In genomic region chr12:119714614-119715267, GRCh38 we compare ENCODE assay signal across 23 cellular contexts. TPM values are rescaled to one million over a fixed set of nuclear protein-coding genes. Genes with fewer than 3 reads are reported as not detected.
A peak's percentile ranks its signal among the peaks of the same experiment; 100 is the strongest.
DNase-seq lines count a peak whose midpoint lies in the region; ATAC-seq and TF ChIP-seq lines count a peak whose summit lies in the region.
"Had no signal": no experiment of that assay in that cellular context is flagged by ENCODE, and none has a peak within 500 bp of the region (broad histone marks: within the 10 kb centered on the region; RNA-seq: fewer than 3 reads in every experiment).

No MANE protein-coding gene starts in this region.

- H3K4me2 ChIP-seq in mammary epithelial cell (ENCODE audit: insufficient read depth, low read depth, low read length), result no peak overlapping the region
- H3K4me2 ChIP-seq: GM23338 had no signal

- H3K27ac ChIP-seq in mammary epithelial cell (ENCODE audit: insufficient read depth, low read depth, low read length), result no peak overlapping the region
- H3K27ac ChIP-seq in dorsolateral prefrontal cortex, result peak overlapping the region in 37 of 59 donors; percentile 5 to 90 (median 75)
- peak overlapping the region in 2 of 3 donors; percentile 92 for H3K27ac ChIP-seq in thyroid gland

- H3K9me3 Mint-ChIP-seq in MCF 10A (ENCODE audit: unreplicated experiment), result peaks cover 8% of the 10 kb centered on the region
- H3K9me3 Mint-ChIP-seq: CD14-positive monocyte; CD8-positive, alpha-beta memory T cell; GM23338; H9; HFFc6 had no signal

- no peak overlapping the region for H2AFZ ChIP-seq in mammary epithelial cell (ENCODE audit: low read depth, low read length)
- H2AFZ ChIP-seq: GM23338 had no signal

- no peak for TF ChIP-seq POLR2A in thyroid gland (IDR thresholded peaks at IDR 0.05)

- no peak for TF ChIP-seq CTCF in MCF 10A (IDR thresholded peaks at IDR 0.05; ENCODE audit: unreplicated experiment)
- no peak for TF ChIP-seq CTCF in mammary epithelial cell (conservative IDR thresholded peaks at IDR 0.05 in 1 of 2, IDR thresholded peaks at IDR 0.05 in 1 of 2; ENCODE audit: extremely low read depth in 1 of 2, insufficient read depth in 1 of 2, low read depth in 1 of 2, low read length in 2 of 2)
- no peak for TF ChIP-seq CTCF in dorsolateral prefrontal cortex (IDR thresholded peaks at IDR 0.05 in 54 of 56, conservative IDR thresholded peaks at IDR 0.05 in 2 of 56; ENCODE audit: low read depth in 1 of 56, partially characterized antibody in 56 of 56)
- TF ChIP-seq CTCF in thyroid gland (IDR thresholded peaks at IDR 0.05), result no peak

- H3K27me3 ChIP-seq in mammary epithelial cell (ENCODE audit: insufficient read depth, low read length), result no peaks in the 10 kb centered on the region
- no peaks in the 10 kb centered on the region for H3K27me3 ChIP-seq in dorsolateral prefrontal cortex
- H3K27me3 ChIP-seq in thyroid gland, result no peaks in the 10 kb centered on the region

- no peaks in the 10 kb centered on the region for H4K20me1 ChIP-seq in mammary epithelial cell (ENCODE audit: insufficient read depth, low read length)

- H3K36me3 ChIP-seq in mammary epithelial cell (ENCODE audit: insufficient read depth, low read length), result peaks cover 5% of the 10 kb centered on the region
- no peaks in the 10 kb centered on the region for H3K36me3 ChIP-seq in thyroid gland

- dilution Hi-C loops in mammary epithelial cell (cut with HindIII; ENCODE audit: low sequenced_read_pairs), result no loop called here

- peak overlapping the region; percentile 94 for H3K27ac Mint-ChIP-seq in MCF 10A (ENCODE audit: low read depth, unreplicated experiment)
- H3K27ac Mint-ChIP-seq: B cell; CD14-positive monocyte; CD8-positive, alpha-beta memory T cell; GM23338; H9; HFFc6 had no signal

- DNase-seq in DMS53 (lab: John Stamatoyannopoulos, UW), result peak; percentile 27
- no peak for DNase-seq in DMS53 treated with DMSO at 0.1 percent for 48 hours (lab: John Stamatoyannopoulos, UW; ENCODE audit: unreplicated experiment)
- no peak for DNase-seq in MCF 10A (ENCODE audit: unreplicated experiment)
- no peak for DNase-seq in mammary epithelial cell
- no peak for DNase-seq in dorsolateral prefrontal cortex
- no peak for DNase-seq in thyroid gland
- no peak for DNase-seq in left cardiac atrium
- DNase-seq: CD8-positive, alpha-beta memory T cell; H9; HFFc6; Karpas-422; MV-4-11; NCI-H1105; NCI-H146; NCI-H1930; NCI-H2107; NCI-H524 treated with DMSO at 0.1 percent for 48 hours; NCI-H774 had no signal

- peaks cover 22% of the 10 kb centered on the region for H3K36me3 Mint-ChIP-seq in MCF 10A (ENCODE audit: insufficient read depth, unreplicated experiment)

- no peak overlapping the region for H3K9ac ChIP-seq in mammary epithelial cell (ENCODE audit: insufficient read depth, low read length)

- WGBS in mammary epithelial cell (ENCODE audit: low coverage, missing lambda C conversion rate), result 98% methylated on average over 4 of the region's 4 CpGs
- WGBS in thyroid gland, 2 donors, result 98 to 99% methylated on average over 4 of the region's 4 CpGs

- H3K4me3 Mint-ChIP-seq in MCF 10A (ENCODE audit: unreplicated experiment), result peak overlapping the region; percentile 37
- H3K4me3 Mint-ChIP-seq: B cell; CD14-positive monocyte; CD8-positive, alpha-beta memory T cell; GM23338; H9; HFFc6 had no signal

- BruUV-seq in MCF 10A (replicated peaks; lab: Mats Ljungman, UMichigan), result no TSS peak
- no TSS peak for BruUV-seq in mammary epithelial cell (replicated peaks; lab: Mats Ljungman, UMichigan)

- intact Hi-C loops in MCF 10A (cut with micrococcal nuclease) (no loop called here), mammary epithelial cell (cut with micrococcal nuclease) (no loop called here), dorsolateral prefrontal cortex (cut with DNase I) (loop anchor here in 1 of 2 donors (10.0 kb wide), 1 partner anchor 80 kb away; no protein-coding TSS in a partner anchor), thyroid gland (cut with DNase I) (no loop called here), left cardiac atrium (cut with DNase I) (no loop called here)

- ATAC-seq in left cardiac atrium (no peak), GM21360 (IDR thresholded peaks at IDR 0.05; ENCODE audit: unreplicated experiment) (no peak)
- ATAC-seq: GM23338, HepG2 had no signal

- H3K4me3 ChIP-seq in mammary epithelial cell (replicated peaks in 1 of 3; ENCODE audit: insufficient read depth in 1 of 3, low read depth in 2 of 3, low read length in 3 of 3) (no peak overlapping the region), dorsolateral prefrontal cortex (no peak overlapping the region), thyroid gland (replicated peaks in 1 of 3) (no peak overlapping the region)
- H3K4me3 ChIP-seq: GM23338 had no signal

- POLR2A ChIA-PET in MCF 10A (lab: Yijun Ruan, JAX), result no interaction called here

- H3K4me1 Mint-ChIP-seq in MCF 10A (ENCODE audit: insufficient read depth, unreplicated experiment), result peaks cover 16% of the 10 kb centered on the region
- H3K4me1 Mint-ChIP-seq: B cell; CD14-positive monocyte; CD8-positive, alpha-beta memory T cell; GM23338 had no signal

- H3K4me1 ChIP-seq in mammary epithelial cell (ENCODE audit: insufficient read depth, low read length) (peaks cover 7% of the 10 kb centered on the region), thyroid gland (peaks cover 64 to 83% of the 10 kb centered on the region in 2 donors)

- no peaks in the 10 kb centered on the region for H3K27me3 Mint-ChIP-seq in MCF 10A (ENCODE audit: insufficient read depth, unreplicated experiment)
- H3K27me3 Mint-ChIP-seq: B cell; CD8-positive, alpha-beta memory T cell had no signal

- no peaks in the 10 kb centered on the region for H3K9me3 ChIP-seq in mammary epithelial cell (replicated peaks; ENCODE audit: insufficient read depth, low read length)
- no peaks in the 10 kb centered on the region for H3K9me3 ChIP-seq in thyroid gland

- CTCF ChIA-PET in MCF 10A (lab: Yijun Ruan, JAX) (no interaction called here), mammary epithelial cell (lab: Charles Lee; ENCODE audit: low non-redundant PET) (no interaction called here)

- H3K79me2 ChIP-seq in mammary epithelial cell (ENCODE audit: insufficient read depth, low read length), result no peaks in the 10 kb centered on the region

- in situ Hi-C loops in mammary epithelial cell (cut with MboI; ENCODE audit: low sequenced_read_pairs in 2 of 2), result no loop called here

RNA-seq across cellular contexts. Expression of gene PRKAB1, which starts 46.8 kb away (rescaled TPM):
- total RNA-seq in MCF 10A (2022) (22.5 and 27.2 TPM in 2 replicates), mammary epithelial cell (10 to 100 TPM; 21.8 to 33.4 TPM), dorsolateral prefrontal cortex (10 to 100 TPM; 17.0 to 44.5 (median 30.2) TPM), thyroid gland (100 to 1,000 TPM in 1 of 4 donors, 10 to 100 TPM in 3; 22.5 to 197 (median 32.3) TPM), left cardiac atrium (10 to 100 TPM; 11.9 to 15.4 TPM)
- 18.3 TPM for polyA plus RNA-seq in mammary epithelial cell
- polyA minus RNA-seq in mammary epithelial cell, result 31.1 TPM
